In the genomic region with DNA sequence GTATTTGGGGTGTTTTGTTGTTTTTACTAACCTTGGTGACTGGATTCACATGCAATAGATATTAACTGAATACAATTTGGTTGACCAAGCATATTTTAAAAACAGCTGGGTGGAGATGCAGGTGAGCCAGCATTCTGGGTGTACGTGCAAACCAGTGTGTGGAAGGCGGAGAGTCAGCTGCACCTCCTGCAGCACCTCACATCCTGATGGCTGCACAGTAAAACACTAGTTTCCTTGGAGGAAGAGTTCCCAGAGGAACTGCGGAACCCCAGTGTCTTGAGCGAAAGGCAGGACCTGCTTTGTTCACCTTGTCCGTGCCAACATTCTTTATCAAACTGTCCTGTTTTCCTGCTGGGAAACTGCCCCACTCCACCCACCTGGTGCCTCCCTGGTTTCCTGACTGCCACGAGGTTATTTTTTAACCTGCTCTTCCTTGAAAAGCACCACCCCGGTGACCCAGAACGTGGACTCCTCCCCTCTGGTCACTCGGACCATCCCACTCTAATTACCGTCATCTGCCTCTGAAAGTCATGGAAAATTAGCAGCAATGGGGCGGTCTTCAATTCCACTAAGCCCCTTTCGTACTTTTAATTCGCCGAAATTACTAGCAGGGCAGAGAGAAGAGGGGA, we compare ENCODE assay signal across 8 cellular contexts. TPM values are rescaled to one million over a fixed set of nuclear protein-coding genes. Genes with fewer than 3 reads are reported as not detected.
DNase-seq lines count a peak whose midpoint lies in the region; ATAC-seq, FAIRE-seq and TF ChIP-seq lines count a peak whose summit lies in the region.

No MANE protein-coding gene starts in this region.

- H3K9me1 ChIP-seq in keratinocyte (ENCODE audit: control insufficient read depth, extremely low read depth, insufficient read depth, low read length), result no peaks in the 10 kb centered on the region

- H3K4me1 Mint-ChIP-seq in activated CD4-positive, alpha-beta T cell treated with anti-CD3 and anti-CD28 coated beads, Interleukin-2, amount 10 ng/mL, durations not matched to agents 24 days and 14 days, result peaks cover 55% of the 10 kb centered on the region

- no peaks in the 10 kb centered on the region for H3K9me3 Mint-ChIP-seq in activated CD4-positive, alpha-beta T cell treated with anti-CD3 and anti-CD28 coated beads, Interleukin-2, amount 10 ng/mL, durations not matched to agents 24 days and 14 days

- intact Hi-C loops in activated CD4-positive, alpha-beta T cell treated with anti-CD3 and anti-CD28 coated beads, Interleukin-2, amount 10 ng/mL, durations not matched to agents 24 days and 14 days (cut with micrococcal nuclease), result loop anchor here (5.0 kb wide), 1 partner anchor 237 kb away; the partner anchor contains the start of gene DHX40

- H4K20me1 ChIP-seq in keratinocyte (ENCODE audit: control insufficient read depth, extremely low read depth, insufficient read depth, low read length) (no peaks in the 10 kb centered on the region), smooth muscle cell (ENCODE audit: low read depth) (peaks cover 28% of the 10 kb centered on the region)

- H2AFZ ChIP-seq in keratinocyte (ENCODE audit: control insufficient read depth, low read length) (peak overlapping the region; percentile 74), smooth muscle cell (ENCODE audit: low read depth) (no peak overlapping the region)

- H3K9me3 ChIP-seq in keratinocyte (ENCODE audit: control insufficient read depth, low read depth, low read length) (no peaks in the 10 kb centered on the region), smooth muscle cell (replicated peaks; ENCODE audit: low read depth) (no peaks in the 10 kb centered on the region)

- WGBS in adipose tissue, 3 donors, result 8 to 21% (median 17%) methylated on average over 14 of the region's 14 CpGs
- WGBS in smooth muscle cell (ENCODE audit: low lambda C conversion rate), result 37% methylated on average over 14 of the region's 14 CpGs

- H3F3A ChIP-seq in smooth muscle cell (ENCODE audit: low read depth), result peaks cover 3% of the 10 kb centered on the region

- dilution Hi-C loops in keratinocyte (cut with MboI; ENCODE audit: extremely low pct_ligation_motif_present, low sequenced_read_pairs), result loop anchor here (25.0 kb wide), 1 partner anchor 107 kb away; no protein-coding TSS in a partner anchor

- ATAC-seq in GM21367 (IDR thresholded peaks at IDR 0.05; ENCODE audit: unreplicated experiment), result no peak

- peaks cover 13% of the 10 kb centered on the region for H3K27me3 Mint-ChIP-seq in activated CD4-positive, alpha-beta T cell treated with anti-CD3 and anti-CD28 coated beads, Interleukin-2, amount 10 ng/mL, durations not matched to agents 24 days and 14 days

- peak overlapping the region in 1 of 3 experiments; percentile 25 for H3K4me3 ChIP-seq in keratinocyte (ENCODE audit: control insufficient read depth in 2 of 3, extremely low read depth in 1 of 3, insufficient read depth in 2 of 3, low read depth in 1 of 3, low read length in 3 of 3)
- peak overlapping the region; percentile 87 for H3K4me3 ChIP-seq in smooth muscle cell

- FAIRE-seq in keratinocyte (lab: Jason Lieb, UNC), result no peak

- peaks cover 9% of the 10 kb centered on the region for H3K4me1 ChIP-seq in keratinocyte (ENCODE audit: control insufficient read depth, extremely low read depth, insufficient read depth, low read length)
- peaks cover 42% of the 10 kb centered on the region for H3K4me1 ChIP-seq in smooth muscle cell (ENCODE audit: low read depth)

- H3K4me2 ChIP-seq in keratinocyte (ENCODE audit: control insufficient read depth, extremely low read depth, insufficient read depth, low read depth, low read length) (peak overlapping the region; percentile 77), smooth muscle cell (peak overlapping the region; percentile 98)

- DNase-seq in activated CD4-positive, alpha-beta T cell treated with anti-CD3 and anti-CD28 coated beads, Interleukin-2, amount 10 ng/mL, durations not matched to agents 24 days and 14 days, result peak; percentile 68
- no peak for DNase-seq in activated CD4-positive, alpha-beta T cell treated with anti-CD3 and anti-CD28 coated beads, Interleukin-2, amount 50 U/mL, for 48 hours
- DNase-seq in keratinocyte (ENCODE audit: low read depth, low spot score), result no peak
- DNase-seq in smooth muscle cell (lab: John Stamatoyannopoulos, UW; ENCODE audit: unreplicated experiment), result no peak
- no peak for DNase-seq in activated CD4-positive, CD25-positive, alpha-beta regulatory T cell (lab: John Stamatoyannopoulos, UW)
- no peak for DNase-seq in activated T-cell treated with anti-CD3 and anti-CD28 coated beads, Interleukin-2, amount 50 U/mL, for 1 hour

- H3K79me2 ChIP-seq in keratinocyte (ENCODE audit: control insufficient read depth, insufficient read depth, low read length) (no peaks in the 10 kb centered on the region), smooth muscle cell (ENCODE audit: low read depth) (peaks cover 31% of the 10 kb centered on the region)

- no peaks in the 10 kb centered on the region for H3K36me3 Mint-ChIP-seq in activated CD4-positive, alpha-beta T cell treated with anti-CD3 and anti-CD28 coated beads, Interleukin-2, amount 10 ng/mL, durations not matched to agents 24 days and 14 days (ENCODE audit: low read depth)

- H3K4me3 Mint-ChIP-seq in activated CD4-positive, alpha-beta T cell treated with anti-CD3 and anti-CD28 coated beads, Interleukin-2, amount 10 ng/mL, durations not matched to agents 24 days and 14 days, result peak overlapping the region; percentile 63

- H3K36me3 ChIP-seq in keratinocyte (ENCODE audit: control insufficient read depth in 2 of 2, extremely low read depth in 1 of 2, insufficient read depth in 2 of 2, low read length in 2 of 2) (no peaks in the 10 kb centered on the region), smooth muscle cell (ENCODE audit: low read depth) (no peaks in the 10 kb centered on the region)

- H3K27ac Mint-ChIP-seq in activated CD4-positive, alpha-beta T cell treated with anti-CD3 and anti-CD28 coated beads, Interleukin-2, amount 10 ng/mL, durations not matched to agents 24 days and 14 days, result peak overlapping the region; percentile 79

- H3K27me3 ChIP-seq in keratinocyte (ENCODE audit: control insufficient read depth, extremely low read depth, insufficient read depth, low read length) (peaks cover 19% of the 10 kb centered on the region), smooth muscle cell (ENCODE audit: low read depth) (no peaks in the 10 kb centered on the region)

- TF ChIP-seq CTCF in keratinocyte (optimal IDR thresholded peaks at IDR 0.05 in 1 of 3, IDR thresholded peaks at IDR 0.05 in 1 of 3, conservative IDR thresholded peaks at IDR 0.05 in 1 of 3; ENCODE audit: extremely low read depth in 1 of 3, insufficient read depth in 2 of 3, low read length in 3 of 3) (no peak), smooth muscle cell (IDR thresholded peaks at IDR 0.05; ENCODE audit: borderline replicate concordance, insufficient read depth, poor library complexity, severe bottlenecking) (no peak)

- H3K9ac ChIP-seq in keratinocyte (ENCODE audit: control insufficient read depth, extremely low read depth, insufficient read depth, low read length) (no peak overlapping the region), smooth muscle cell (ENCODE audit: low read depth) (no peak overlapping the region)

- H3K27ac ChIP-seq in adipose tissue (ENCODE audit: low read depth, low read length) (peak overlapping the region; percentile 52), keratinocyte (ENCODE audit: control insufficient read depth, insufficient read depth, low read length) (no peak overlapping the region), smooth muscle cell (ENCODE audit: low read depth) (peak overlapping the region; percentile 63)

RNA-seq across cellular contexts. Expression of gene YPEL2, which starts 1.0 kb away (rescaled TPM):
- 6.2 and 7.0 TPM in 2 replicates for total RNA-seq in activated CD4-positive, alpha-beta T cell treated with anti-CD3 and anti-CD28 coated beads, Interleukin-2, amount 10 ng/mL, durations not matched to agents 24 days and 14 days
- polyA plus RNA-seq in adipose tissue (10 to 100 TPM in 2 of 3 donors, 1 to 10 TPM in 1; 6.0 to 22.8 (median 18.6) TPM), keratinocyte (2.4 to 5.7 TPM (median 4.6 TPM) in 3 replicates), smooth muscle cell (4.0 and 8.2 TPM in 2 replicates)
- polyA plus RNA-seq in keratinocyte (2011; ENCODE audit: low read depth), result 9.2 TPM
- polyA plus RNA-seq in keratinocyte (2011; cell fraction: cytosol; rRNA removed), result 2.3 and 4.5 TPM in 2 replicates
- polyA plus RNA-seq in keratinocyte (2011; cell fraction: nucleus; rRNA removed), result 7.7 and 8.4 TPM in 2 replicates
- polyA plus RNA-seq in keratinocyte (2012; ENCODE audit: low replicate concordance), result 1.0 and 5.9 TPM in 2 replicates
- 1.7 to 9.8 TPM (median 8.7 TPM) in 3 replicates for polyA minus RNA-seq in keratinocyte
- polyA minus RNA-seq in keratinocyte (2011; cell fraction: cytosol; rRNA and poly(A)+ RNA removed), result 2.3 TPM
- polyA minus RNA-seq in keratinocyte (2011; cell fraction: nucleus; rRNA and poly(A)+ RNA removed), result 4.4 and 5.7 TPM in 2 replicates
- total RNA-seq in smooth muscle cell, result 8.0 and 9.6 TPM in 2 replicates
